Comparison of ENCODE assay signal across 8 cellular contexts in genomic region chr6:151494235-151494950, GRCh38.
DNase-seq lines count a peak whose midpoint lies in the region; ATAC-seq and TF ChIP-seq lines count a peak whose summit lies in the region.

No MANE protein-coding gene starts in this region.

- ATAC-seq in GM21423 (IDR thresholded peaks at IDR 0.05; ENCODE audit: unreplicated experiment) (no peak), HG02798 (IDR thresholded peaks at IDR 0.05; ENCODE audit: poor library complexity, unreplicated experiment) (no peak), GM21723 (IDR thresholded peaks at IDR 0.05; ENCODE audit: unreplicated experiment) (no peak)

- no peaks in the 10 kb centered on the region for H3K4me1 ChIP-seq in rectal smooth muscle tissue (ENCODE audit: control insufficient read depth, insufficient read depth, low read length)

- DNase-seq in GM12865 (ENCODE audit: low read depth): peak; percentile 28
- peak; percentile 7 to 25 for DNase-seq in NCI-H1930 (lab: John Stamatoyannopoulos, UW)
- peak; percentile 53 for DNase-seq in astrocyte of the spinal cord (ENCODE audit: low read depth, low spot score)

- in situ Hi-C loops in astrocyte of the spinal cord (cut with HindIII; ENCODE audit: low sequenced_read_pairs): no loop called here

- H3K27ac ChIP-seq in rectal smooth muscle tissue (ENCODE audit: low read depth, low read length): no peak overlapping the region

- H3K36me3 ChIP-seq in rectal smooth muscle tissue (ENCODE audit: control insufficient read depth, insufficient read depth, low read length): no peaks in the 10 kb centered on the region

- peaks cover 7% of the 10 kb centered on the region for H3K27me3 ChIP-seq in rectal smooth muscle tissue (ENCODE audit: control insufficient read depth, insufficient read depth, low read length)

- H3K4me3 ChIP-seq in GM12865 (ENCODE audit: low read depth, low read length): peak overlapping the region; percentile 14; the same call in 1 of the 2 replicates
- H3K4me3 ChIP-seq in astrocyte of the spinal cord (ENCODE audit: low read depth, low read length): peak overlapping the region; percentile 57
- peak overlapping the region; percentile 72 for H3K4me3 ChIP-seq in iPS-11a (ENCODE audit: low read depth, low read length)
- H3K4me3 ChIP-seq in rectal smooth muscle tissue (ENCODE audit: low read length): peak overlapping the region; percentile 58

- no peak overlapping the region for H3K9ac ChIP-seq in rectal smooth muscle tissue (ENCODE audit: low read length)

- TF ChIP-seq CTCF in GM12865 (IDR thresholded peaks at IDR 0.05; ENCODE audit: insufficient read depth, low read depth, low read length, missing control alignments): no peak
- TF ChIP-seq CTCF in astrocyte of the spinal cord (IDR thresholded peaks at IDR 0.05; ENCODE audit: low read depth, low read length): no peak

Comparison
In these comparisons a context has a peak if more than half of its experiments do, and no peak if none do; other contexts are left out.
1. H3K4me3 ChIP-seq: peak in every context shown above with its lines; median percentile 72 in iPS-11a; 58 in rectal smooth muscle tissue; 57 in astrocyte of the spinal cord; 14 in GM12865.